Comparison of ENCODE assay signal across 12 cellular contexts in the genomic region with DNA sequence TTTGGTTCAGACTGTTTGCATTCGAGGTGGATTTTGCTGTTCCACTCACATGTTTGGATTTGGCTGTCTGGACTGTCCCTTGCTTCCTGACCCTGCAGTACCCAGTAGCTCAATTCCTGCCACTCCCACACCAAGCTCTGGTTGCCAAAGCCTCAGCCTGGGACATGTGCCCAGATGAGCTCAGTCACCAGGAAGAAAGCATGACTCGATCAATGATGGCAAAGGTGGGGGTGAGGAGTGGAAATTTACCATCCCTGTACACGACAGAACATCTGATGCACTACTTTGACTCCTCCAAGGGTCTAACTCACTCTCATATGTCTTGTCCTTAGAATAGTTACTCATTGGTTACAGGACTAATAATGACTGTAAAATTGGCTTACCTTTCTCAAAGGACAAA. TPM values are rescaled to one million over a fixed set of nuclear protein-coding genes. Genes with fewer than 3 reads are reported as not detected.
DNase-seq lines count a peak whose midpoint lies in the region; ATAC-seq and TF ChIP-seq lines count a peak whose summit lies in the region.
"Had no signal": no experiment of that assay in that cellular context is flagged by ENCODE, and none has a peak within 500 bp of the region (broad histone marks: within the 10 kb centered on the region; RNA-seq: fewer than 3 reads in every experiment).

No MANE protein-coding gene starts in this region.

- H3K27me3 ChIP-seq in esophagus muscularis mucosa, result no peaks in the 10 kb centered on the region
- H3K27me3 ChIP-seq: SJSA1 had no signal

- H3K4me3 ChIP-seq in esophagus muscularis mucosa, result no peak overlapping the region
- H3K4me3 ChIP-seq: SJSA1 had no signal

- no peak for TF ChIP-seq POLR2A in esophagus muscularis mucosa (IDR thresholded peaks at IDR 0.05; ENCODE audit: low read depth)

- H3K27ac ChIP-seq in C4-2B (0 out of 2 replicates have a peak overlapping the region, but pooled peaks have one; percentile 17), esophagus muscularis mucosa (replicated peaks in 1 of 4) (peak overlapping the region in 1 of 4 donors; percentile 5)
- H3K27ac ChIP-seq: SJSA1 had no signal

- 27% methylated on average over 3 of the region's 3 CpGs for WGBS in esophagus muscularis mucosa

- TF ChIP-seq EP300 in esophagus muscularis mucosa (IDR thresholded peaks at IDR 0.05), result no peak

- no peaks in the 10 kb centered on the region for H3K9me3 ChIP-seq in esophagus muscularis mucosa
- H3K9me3 ChIP-seq: SJSA1 had no signal

- no peak for TF ChIP-seq CTCF in C4-2B (conservative IDR thresholded peaks at IDR 0.05)
- TF ChIP-seq CTCF in esophagus muscularis mucosa (IDR thresholded peaks at IDR 0.05), result no peak

- peak; percentile 53 for DNase-seq in RPMI7951 (ENCODE audit: low read depth)
- DNase-seq in esophagus muscularis mucosa (ENCODE audit: extremely low spot score), result peak; percentile 93
- DNase-seq in myocyte (ENCODE audit: low read depth), result peak; percentile 96
- no peak for DNase-seq in foreskin melanocyte
- DNase-seq in NCI-H526 (lab: John Stamatoyannopoulos, UW), result no peak
- no peak for DNase-seq in SHP77 (lab: John Stamatoyannopoulos, UW)
- DNase-seq: activated CD8-positive, alpha-beta T cell treated with anti-CD3 and anti-CD28 coated beads for 36 hours; H7; NCI-H2107 had no signal

- ATAC-seq in HG03378 (IDR thresholded peaks at IDR 0.05; ENCODE audit: unreplicated experiment), result no peak
- ATAC-seq: activated CD8-positive, alpha-beta T cell treated with anti-CD3 and anti-CD28 coated beads for 36 hours had no signal

- intact Hi-C loops in esophagus muscularis mucosa (cut with DNase I), result no loop called here

- peaks cover 0 to 17% (median 6%) of the 10 kb centered on the region in 4 donors for H3K4me1 ChIP-seq in esophagus muscularis mucosa
- H3K4me1 ChIP-seq: SJSA1 had no signal

- no peaks in the 10 kb centered on the region for H3K36me3 ChIP-seq in esophagus muscularis mucosa
- H3K36me3 ChIP-seq: SJSA1 had no signal

RNA-seq across cellular contexts. Expression of a gene that starts 45.2 kb away (rescaled TPM):
- total RNA-seq in RPMI7951 (2014; rRNA removed; shearing (Covaris generic)), result not detected in 2 replicates
- 10 to 100 TPM in 1 of 4 donors, 1 to 10 TPM in 3; 7.7 to 11.2 (median 8.2) TPM for total RNA-seq in esophagus muscularis mucosa
- 0.99 and 1.6 TPM in 2 replicates for total RNA-seq in myocyte
- 5.3 TPM for polyA plus RNA-seq in myocyte (2012)
- total RNA-seq: activated CD8-positive, alpha-beta T cell treated with anti-CD3 and anti-CD28 coated beads for 36 hours; SJSA1 had no signal

Comparison
In these comparisons a context has a peak if more than half of its experiments do, and no peak if none do; other contexts are left out.
1. DNase-seq: peak in RPMI7951 (single experiment), esophagus muscularis mucosa (single experiment) and myocyte (single experiment); none in foreskin melanocyte (single experiment), NCI-H526 (0 of 2) and SHP77 (0 of 2).